Comparison of ENCODE assay signal across 13 cellular contexts in the genomic region with DNA sequence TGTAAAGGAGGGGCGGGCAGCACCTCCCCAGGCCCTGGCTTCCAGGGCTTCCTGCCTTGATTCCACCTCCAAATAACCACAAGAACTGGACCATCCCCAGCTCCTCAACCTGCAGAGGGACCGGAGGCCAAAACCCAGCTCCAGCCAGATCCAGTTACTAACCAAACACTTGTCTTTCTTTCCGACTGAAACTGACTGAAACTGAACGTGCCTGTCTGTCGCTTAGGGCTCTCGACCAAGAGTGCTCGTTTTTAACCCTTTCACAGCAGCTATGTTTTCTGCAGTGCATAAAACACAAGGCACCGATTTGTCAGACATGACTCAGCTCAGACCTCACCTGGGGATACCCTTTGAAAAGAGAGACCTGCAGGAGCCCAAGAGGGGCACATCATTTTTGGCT.
DNase-seq lines count a peak whose midpoint lies in the region; ATAC-seq, FAIRE-seq and TF ChIP-seq lines count a peak whose summit lies in the region.
"Had no signal": no experiment of that assay in that cellular context is flagged by ENCODE, and none has a peak within 500 bp of the region (broad histone marks: within the 10 kb centered on the region; RNA-seq: fewer than 3 reads in every experiment).

No MANE protein-coding gene starts in this region.

- H2AFZ ChIP-seq in endothelial cell of umbilical vein (ENCODE audit: low read depth, low read length): no peak overlapping the region

- no peaks in the 10 kb centered on the region for H3K36me3 ChIP-seq in endothelial cell of umbilical vein (ENCODE audit: control insufficient read depth in 2 of 2, extremely low read depth in 1 of 2, insufficient read depth in 2 of 2, low read length in 2 of 2)
- H3K36me3 ChIP-seq in thoracic aorta: no peaks in the 10 kb centered on the region

- no TSS peak for BruUV-seq in endothelial cell of umbilical vein (replicated peaks; lab: Mats Ljungman, UMichigan)

- H3K9me1 ChIP-seq in endothelial cell of umbilical vein (replicated peaks; ENCODE audit: control insufficient read depth, extremely low read depth, insufficient read depth, low read length): no peaks in the 10 kb centered on the region

- H3K4me1 ChIP-seq in endothelial cell of umbilical vein (ENCODE audit: control insufficient read depth, extremely low read depth, insufficient read depth, low read length) (peaks cover 78% of the 10 kb centered on the region), thoracic aorta (ENCODE audit: control insufficient read depth in 1 of 2, low read depth in 2 of 2) (peaks cover 34 to 56% of the 10 kb centered on the region in 2 donors)

- no peak overlapping the region for H3K4me2 ChIP-seq in endothelial cell of umbilical vein (ENCODE audit: insufficient read depth, low read length)

- no peaks in the 10 kb centered on the region for H3K79me2 ChIP-seq in endothelial cell of umbilical vein (ENCODE audit: control insufficient read depth, insufficient read depth, low read length)

- H3K27me3 ChIP-seq in endothelial cell of umbilical vein (ENCODE audit: control insufficient read depth in 2 of 2, insufficient read depth in 2 of 2, low read length in 2 of 2) (no peaks in the 10 kb centered on the region), thoracic aorta (replicated peaks; ENCODE audit: insufficient read depth) (no peaks in the 10 kb centered on the region)

- ATAC-seq in thoracic aorta (ENCODE audit: insufficient number of reproducible peaks, low FRiP score, low read depth) (no peak), HG02884 (IDR thresholded peaks at IDR 0.05; ENCODE audit: unreplicated experiment) (no peak), HG03571 (IDR thresholded peaks at IDR 0.05; ENCODE audit: unreplicated experiment) (no peak)
- ATAC-seq: GM12878, HCT116 had no signal

- CTCF ChIA-PET in endothelial cell of umbilical vein (lab: Charles Lee): no interaction called here

- H3K9me3 ChIP-seq in endothelial cell of umbilical vein (replicated peaks; ENCODE audit: control insufficient read depth, insufficient read depth, low read length) (no peaks in the 10 kb centered on the region), thoracic aorta (no peaks in the 10 kb centered on the region)

- H3K9ac ChIP-seq in endothelial cell of umbilical vein (replicated peaks; ENCODE audit: extremely low read depth, insufficient read depth, low read length): no peak overlapping the region

- POLR2A ChIA-PET in endothelial cell of umbilical vein (lab: Charles Lee): no interaction called here

- H3K4me3 ChIP-seq in endothelial cell of umbilical vein (replicated peaks in 1 of 3; ENCODE audit: insufficient read depth in 1 of 3, low read depth in 1 of 3, low read length in 3 of 3) (no peak overlapping the region), thoracic aorta (no peak overlapping the region)
- H3K4me3 ChIP-seq: GM12878 had no signal

- dilution Hi-C loops in endothelial cell of umbilical vein (cut with MboI; ENCODE audit: extremely low pct_ligation_motif_present, low sequenced_read_pairs): no loop called here

- no peak for TF ChIP-seq POLR2A in endothelial cell of umbilical vein (IDR thresholded peaks at IDR 0.05; ENCODE audit: low read depth, low read length)

- H3K27ac ChIP-seq in endothelial cell of umbilical vein (ENCODE audit: insufficient read depth, low read depth, low read length): no peak overlapping the region
- peak overlapping the region; percentile 63 to 71 for H3K27ac ChIP-seq in thoracic aorta

- TF ChIP-seq CTCF in endothelial cell of umbilical vein (IDR thresholded peaks at IDR 0.05; ENCODE audit: extremely low read depth in 1 of 2, insufficient read depth in 1 of 2, low read depth in 1 of 2, low read length in 2 of 2) (no peak), thoracic aorta (IDR thresholded peaks at IDR 0.05) (no peak)

- H4K20me1 ChIP-seq in endothelial cell of umbilical vein (replicated peaks; ENCODE audit: control insufficient read depth, extremely low read depth, insufficient read depth, low read length): no peaks in the 10 kb centered on the region

- DNase-seq in NCI-H1092 (lab: John Stamatoyannopoulos, UW): peak; percentile 75
- peak; percentile 98 for DNase-seq in NCI-H510A treated with DMSO at 0.1 percent for 48 hours (lab: John Stamatoyannopoulos, UW)
- no peak for DNase-seq in endothelial cell of umbilical vein (ENCODE audit: low read depth, low spot score)
- no peak for DNase-seq in thoracic aorta (ENCODE audit: low spot score)
- no peak for DNase-seq in A172 (ENCODE audit: low spot score)
- DNase-seq: activated T-cell treated with anti-CD3 and anti-CD28 coated beads, Interleukin-2, amount 50 U/mL, for 24 hours; hypothalamus; NCI-H2227 treated with DMSO at 0.1 percent for 48 hours had no signal

- intact Hi-C loops in endothelial cell of umbilical vein (cut with micrococcal nuclease): no loop called here

- FAIRE-seq in endothelial cell of umbilical vein (lab: Jason Lieb, UNC): peak; percentile 59
- FAIRE-seq: D721Med, GM12878 had no signal

TF ChIP-seq in endothelial cell of umbilical vein, 7 proteins besides CTCF, POLR2A, EP300 and RAD21:
- TF ChIP-seq MYC (IDR thresholded peaks at IDR 0.05; ENCODE audit: low read depth, low read length) (no peak), FOS (IDR thresholded peaks at IDR 0.05; ENCODE audit: borderline replicate concordance, insufficient read depth, low read length) (no peak), EZH2 (IDR thresholded peaks at IDR 0.05; ENCODE audit: borderline replicate concordance, low read depth, low read length, severe bottlenecking) (no peak), POLR2AphosphoS5 (IDR thresholded peaks at IDR 0.05; ENCODE audit: insufficient read depth, low read depth, low read length) (no peak), JUN (IDR thresholded peaks at IDR 0.05; ENCODE audit: borderline replicate concordance, insufficient read depth, insufficient read length, low read depth) (no peak), GATA2 (IDR thresholded peaks at IDR 0.05; ENCODE audit: insufficient read depth, insufficient read length, low read depth, low read length) (no peak)
- TF ChIP-seq, protein P1, sequence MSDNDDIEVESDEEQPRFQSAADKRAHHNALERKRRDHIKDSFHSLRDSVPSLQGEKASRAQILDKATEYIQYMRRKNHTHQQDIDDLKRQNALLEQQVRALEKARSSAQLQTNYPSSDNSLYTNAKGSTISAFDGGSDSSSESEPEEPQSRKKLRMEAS (IDR thresholded peaks at IDR 0.05; ENCODE audit: insufficient read depth, insufficient read length): no peak

Comparison
In these comparisons a context has a peak if more than half of its experiments do, and no peak if none do; other contexts are left out.
1. DNase-seq: peak in NCI-H1092 (single experiment) and NCI-H510A treated with DMSO at 0.1 percent for 48 hours (single experiment); none in endothelial cell of umbilical vein (single experiment), thoracic aorta (single experiment) and A172 (single experiment).